In the genomic region with DNA sequence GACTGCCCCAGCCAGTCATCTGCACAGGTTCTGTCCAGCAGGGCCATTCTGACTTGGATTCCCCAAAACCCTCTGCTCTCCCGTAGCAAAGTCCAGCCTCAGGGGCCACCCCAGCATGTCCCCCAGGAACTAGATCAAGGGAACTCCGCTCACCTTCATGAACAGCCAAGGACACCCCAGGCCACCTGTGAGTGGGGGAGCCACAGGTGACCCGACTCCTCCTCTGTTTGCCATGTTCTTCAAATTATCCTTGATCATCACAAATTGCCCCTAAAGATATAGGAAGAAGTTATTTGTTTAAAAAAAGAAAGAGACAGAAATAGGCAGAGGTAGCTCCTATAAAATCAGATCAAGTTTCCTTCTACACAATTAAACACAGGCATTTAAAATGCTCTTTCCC, we compare ENCODE assay signal across 24 cellular contexts.
A peak's percentile ranks its signal among the peaks of the same experiment; 100 is the strongest.
DNase-seq lines count a peak whose midpoint lies in the region; ATAC-seq and TF ChIP-seq lines count a peak whose summit lies in the region.
"Had no signal": no experiment of that assay in that cellular context is flagged by ENCODE, and none has a peak within 500 bp of the region (broad histone marks: within the 10 kb centered on the region; RNA-seq: fewer than 3 reads in every experiment).

No MANE protein-coding gene starts in this region.

- POLR2A ChIA-PET in HEK293 (lab: Yijun Ruan, JAX) = no interaction called here
- POLR2A ChIA-PET in WTC11 (lab: Charles Lee) = no interaction called here

- peaks cover 26% of the 10 kb centered on the region for H3K27me3 Mint-ChIP-seq in nephron progenitor cell (ENCODE audit: low read depth, poor library complexity)
- no peaks in the 10 kb centered on the region for H3K27me3 Mint-ChIP-seq in WTC11 (ENCODE audit: low read depth)

- H4K8ac ChIP-seq in neuronal stem cell (ENCODE audit: low read depth, low read length) = no peak overlapping the region

- no CpG with 5 or more reads among the region's 3 CpGs for WGBS in neuronal stem cell (ENCODE audit: extremely low coverage in 2 of 2, insufficient read length in 2 of 2, insufficient replicate concordance in 1 of 2), 2 donors

- H3K36me3 Mint-ChIP-seq in nephron progenitor cell (ENCODE audit: low read depth) (no peaks in the 10 kb centered on the region), WTC11 (no peaks in the 10 kb centered on the region)
- H3K36me3 Mint-ChIP-seq: CD14-positive monocyte; CD4-positive, alpha-beta memory T cell; CD4-positive, CD25-positive, alpha-beta regulatory T cell; CD8-positive, alpha-beta memory T cell had no signal

- H3K9me3 ChIP-seq in HEK293 (ENCODE audit: control insufficient read depth, insufficient read depth, low read depth, low read length) (no peaks in the 10 kb centered on the region), neuronal stem cell (replicated peaks in 1 of 2; ENCODE audit: control insufficient read depth in 2 of 2, insufficient read depth in 1 of 2, low read depth in 1 of 2, low read length in 2 of 2) (no peaks in the 10 kb centered on the region)
- H3K9me3 ChIP-seq: BE2C, BLaER1 had no signal

- H3K27ac ChIP-seq in HEK293 (ENCODE audit: extremely low read depth, low read depth, low read length) (no peak overlapping the region), neuronal stem cell (replicated peaks; ENCODE audit: low read length) (no peak overlapping the region)
- H3K27ac ChIP-seq: BLaER1 had no signal

- H3K4me2 ChIP-seq in neuronal stem cell (ENCODE audit: insufficient read depth, low read length, poor library complexity, severe bottlenecking) = no peak overlapping the region
- H3K4me2 ChIP-seq: BLaER1 had no signal

- H3K23ac ChIP-seq in neuronal stem cell (ENCODE audit: low read depth, low read length, poor library complexity) = peak overlapping the region; percentile 17

- H3K36me3 ChIP-seq in HEK293 (ENCODE audit: control insufficient read depth in 2 of 2, insufficient read depth in 1 of 2, low read length in 2 of 2) (no peaks in the 10 kb centered on the region), neuronal stem cell (replicated peaks in 1 of 2; ENCODE audit: control insufficient read depth in 2 of 2, insufficient read depth in 2 of 2, low read length in 2 of 2) (no peaks in the 10 kb centered on the region)
- H3K36me3 ChIP-seq: BE2C, BLaER1 had no signal

- H3K4me1 Mint-ChIP-seq in nephron progenitor cell = peaks cover 77% of the 10 kb centered on the region
- peaks cover 3% of the 10 kb centered on the region; the same call in 1 of the 2 replicates for H3K4me1 Mint-ChIP-seq in WTC11
- H3K4me1 Mint-ChIP-seq: CD14-positive monocyte; CD4-positive, CD25-positive, alpha-beta regulatory T cell; CD8-positive, alpha-beta memory T cell had no signal

- H3K27ac Mint-ChIP-seq in nephron progenitor cell = no peak overlapping the region
- H3K27ac Mint-ChIP-seq in WTC11 = no peak overlapping the region
- H3K27ac Mint-ChIP-seq: CD14-positive monocyte; CD4-positive, alpha-beta memory T cell; CD4-positive, CD25-positive, alpha-beta regulatory T cell; CD8-positive, alpha-beta memory T cell had no signal

- H3K9ac ChIP-seq in neuronal stem cell (ENCODE audit: low read depth, low read length, poor library complexity) = no peak overlapping the region
- H3K9ac ChIP-seq: BLaER1 had no signal

- H3K4me3 Mint-ChIP-seq in nephron progenitor cell (peak overlapping the region; percentile 17), WTC11 (no peak overlapping the region)
- H3K4me3 Mint-ChIP-seq: CD14-positive monocyte; CD4-positive, alpha-beta memory T cell; CD4-positive, CD25-positive, alpha-beta regulatory T cell; CD8-positive, alpha-beta memory T cell had no signal

- H3K4me3 ChIP-seq in HEK293 (ENCODE audit: low read depth, low read length) (no peak overlapping the region), neuronal stem cell (ENCODE audit: low read length in 2 of 2) (no peak overlapping the region)
- H3K4me3 ChIP-seq: BLaER1, GM12878 had no signal

- H3K79me1 ChIP-seq in neuronal stem cell (ENCODE audit: low read depth, low read length) = no peaks in the 10 kb centered on the region

- CTCF ChIA-PET in HEK293 (lab: Yijun Ruan, JAX) = interaction anchor here (0.7 kb wide), 1 partner anchor 1305 kb away, joined by 3 read pairs; no protein-coding TSS in a partner anchor
- CTCF ChIA-PET in WTC11 (lab: Charles Lee) = no interaction called here

- DNase-seq in nephron progenitor cell (no peak), neuronal stem cell (ENCODE audit: low spot score) (no peak), WTC11 (ENCODE audit: low spot score) (no peak), NOMO-1 (lab: John Stamatoyannopoulos, UW; ENCODE audit: unreplicated experiment in 2 of 2) (no peak)
- DNase-seq: 8988T; BE2C; C1 segment of cervical spinal cord; CD4-positive, alpha-beta memory T cell; CD4-positive, CD25-positive, alpha-beta regulatory T cell; CD8-positive, alpha-beta memory T cell; COR-L47; DMS 273 treated with DMSO at 0.1 percent for 48 hours; DMS153; DMS53; DMS79; DND-41; EL; GDM1 had no signal

- H2AFZ ChIP-seq in neuronal stem cell (ENCODE audit: low read length) = no peak overlapping the region

- TF ChIP-seq CTCF in HEK293 (tag by site-specific recombination; IDR thresholded peaks at IDR 0.05) (no peak), nephron progenitor cell (IDR thresholded peaks at IDR 0.05) (no peak), WTC11 (IDR thresholded peaks at IDR 0.05) (no peak)

- H2BK5ac ChIP-seq in neuronal stem cell (ENCODE audit: low read length) = peak overlapping the region; percentile 57

- H4K91ac ChIP-seq in neuronal stem cell (ENCODE audit: low read depth, low read length, poor library complexity) = no peak overlapping the region

- no peak overlapping the region for H2BK12ac ChIP-seq in neuronal stem cell (ENCODE audit: low read length)

- ATAC-seq in WTC11 (no peak), GM19397 (IDR thresholded peaks at IDR 0.05; ENCODE audit: unreplicated experiment) (no peak), HG03565 (IDR thresholded peaks at IDR 0.05; ENCODE audit: unreplicated experiment) (no peak)
- ATAC-seq: GM12878 had no signal

- H3K4me1 ChIP-seq in HEK293 (ENCODE audit: control insufficient read depth, insufficient read depth, low read length) = peaks cover 2% of the 10 kb centered on the region; the same call in 1 of the 2 replicates
- H3K4me1 ChIP-seq in neuronal stem cell (ENCODE audit: control insufficient read depth in 2 of 2, insufficient read depth in 1 of 2, low read depth in 1 of 2, low read length in 2 of 2) = peaks cover 0 to 21% of the 10 kb centered on the region in 2 donors
- H3K4me1 ChIP-seq: BE2C, BLaER1 had no signal

- peak overlapping the region; percentile 56 for H2BK15ac ChIP-seq in neuronal stem cell (ENCODE audit: low read length)

- H3K18ac ChIP-seq in neuronal stem cell (ENCODE audit: low read length) = peak overlapping the region; percentile 32

- no peak overlapping the region for H3K14ac ChIP-seq in neuronal stem cell (ENCODE audit: low read length)

- H3K9me3 Mint-ChIP-seq in nephron progenitor cell = no peaks in the 10 kb centered on the region
- H3K9me3 Mint-ChIP-seq in WTC11 = no peaks in the 10 kb centered on the region
- H3K9me3 Mint-ChIP-seq: CD4-positive, alpha-beta memory T cell; CD8-positive, alpha-beta memory T cell had no signal

- no peak overlapping the region for H3K4ac ChIP-seq in neuronal stem cell (ENCODE audit: low read length)

- peak overlapping the region; percentile 57 for H2AK5ac ChIP-seq in neuronal stem cell (ENCODE audit: low read depth, low read length)

- peaks cover 0 to 4% (median 0%) of the 10 kb centered on the region in 3 experiments for H3K27me3 ChIP-seq in neuronal stem cell (ENCODE audit: control insufficient read depth in 3 of 3, insufficient read depth in 3 of 3, low read depth in 1 of 3, low read length in 3 of 3)
- H3K27me3 ChIP-seq: BE2C, BLaER1 had no signal

- H2BK120ac ChIP-seq in neuronal stem cell (ENCODE audit: low read depth, low read length) = no peak overlapping the region

TF ChIP-seq in HEK293, 187 proteins besides CTCF, POLR2A, EP300 and RAD21 (continues in another document):
- TF ChIP-seq SCRT1 (tag by site-specific recombination; IDR thresholded peaks at IDR 0.05; ENCODE audit: borderline replicate concordance) (peak; percentile 60), ZNF580 (tag by site-specific recombination; IDR thresholded peaks at IDR 0.05) (no peak), ZNF544 (tag by site-specific recombination; IDR thresholded peaks at IDR 0.05) (no peak), SCRT2 (tag by site-specific recombination; IDR thresholded peaks at IDR 0.05) (peak; percentile 55), ZNF239 (tag by site-specific recombination; IDR thresholded peaks at IDR 0.05) (no peak), ZNF600 (tag by site-specific recombination; IDR thresholded peaks at IDR 0.05) (no peak), HOXD13 (CRISPR knock-in tag; IDR thresholded peaks at IDR 0.05; ENCODE audit: borderline replicate concordance) (no peak), ZNF561 (tag by site-specific recombination; IDR thresholded peaks at IDR 0.05; ENCODE audit: borderline replicate concordance) (no peak)

TF ChIP-seq in WTC11, 78 proteins besides CTCF, POLR2A, EP300 and RAD21 (continues in another document):
- TF ChIP-seq TP53 (CRISPR knock-in tag; IDR thresholded peaks at IDR 0.05) (no peak), JUN (CRISPR knock-in tag; IDR thresholded peaks at IDR 0.05) (no peak), ZNF423 (CRISPR knock-in tag; IDR thresholded peaks at IDR 0.05) (no peak), E2F5 (CRISPR knock-in tag; IDR thresholded peaks at IDR 0.05) (no peak), OVOL2 (CRISPR knock-in tag; IDR thresholded peaks at IDR 0.05; ENCODE audit: borderline replicate concordance) (no peak), GTF2I (CRISPR knock-in tag; conservative IDR thresholded peaks at IDR 0.05) (no peak), TEAD1 (CRISPR knock-in tag; IDR thresholded peaks at IDR 0.05) (no peak)
- TF ChIP-seq, protein P1, sequence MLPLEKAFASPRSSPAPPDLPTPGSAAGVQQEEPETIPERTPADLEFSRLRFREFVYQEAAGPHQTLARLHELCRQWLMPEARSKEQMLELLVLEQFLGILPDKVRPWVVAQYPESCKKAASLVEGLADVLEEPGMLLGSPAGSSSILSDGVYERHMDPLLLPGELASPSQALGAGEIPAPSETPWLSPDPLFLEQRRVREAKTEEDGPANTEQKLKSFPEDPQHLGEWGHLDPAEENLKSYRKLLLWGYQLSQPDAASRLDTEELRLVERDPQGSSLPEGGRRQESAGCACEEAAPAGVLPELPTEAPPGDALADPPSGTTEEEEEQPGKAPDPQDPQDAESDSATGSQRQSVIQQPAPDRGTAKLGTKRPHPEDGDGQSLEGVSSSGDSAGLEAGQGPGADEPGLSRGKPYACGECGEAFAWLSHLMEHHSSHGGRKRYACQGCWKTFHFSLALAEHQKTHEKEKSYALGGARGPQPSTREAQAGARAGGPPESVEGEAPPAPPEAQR (CRISPR knock-in tag; IDR thresholded peaks at IDR 0.05) = no peak
